Comparison of ENCODE assay signal across 19 cellular contexts in genomic region chr2:239747274-239747673, GRCh38.
"Had no signal": no experiment of that assay in that cellular context is flagged by ENCODE, and none has a peak within 500 bp of the region (broad histone marks: within the 10 kb centered on the region; RNA-seq: fewer than 3 reads in every experiment).

No MANE protein-coding gene starts in this region.

- H3K9me3 ChIP-seq: tibial artery had no signal

- H3K4me3 ChIP-seq: tibial artery had no signal

- H3K27ac ChIP-seq: tibial artery had no signal

- H3K36me3 ChIP-seq: tibial artery had no signal

- DNase-seq: activated CD4-positive, alpha-beta T cell treated with anti-CD3 and anti-CD28 coated beads for 36 hours; activated CD8-positive, alpha-beta T cell treated with anti-CD3 and anti-CD28 coated beads for 36 hours; activated naive CD4-positive, alpha-beta T cell; activated naive CD8-positive, alpha-beta T cell treated with anti-CD3 and anti-CD28 coated beads for 36 hours; activated T-cell treated with anti-CD3 and anti-CD28 coated beads, Interleukin-2, amount 50 U/mL, for 1 hour; amniotic stem cell; foreskin melanocyte; glutamatergic neuron; hippocampal formation; islet precursor cell; midbrain; stimulated activated CD4-positive, alpha-beta T cell treated with anti-CD3 and anti-CD28 coated beads, Interleukin-1b, Interleukin-23, amount 100 ng/mL, for 48 hours; stimulated activated CD8-positive, alpha-beta memory T cell treated with anti-CD3 and anti-CD28 coated beads, Interleukin-4, amount 100 ng/mL, for 48 hours; stimulated activated naive CD8-positive, alpha-beta T cell treated with anti-CD3 and anti-CD28 coated beads, Interleukin-15, Interleukin-2, amounts not matched to agents 100 U/mL and 50 U/mL, for 24 hours; T-helper 2 cell; tibial artery had no signal

- ATAC-seq: activated CD4-positive, alpha-beta T cell treated with anti-CD3 and anti-CD28 coated beads for 36 hours; activated CD8-positive, alpha-beta T cell treated with anti-CD3 and anti-CD28 coated beads for 36 hours; activated T-helper 17 cell treated with anti-CD3 and anti-CD28 coated beads, Interleukin-2, amount 50 U/mL, for 72 hours; left lobe of liver; stimulated activated naive CD8-positive, alpha-beta T cell treated with anti-CD3 and anti-CD28 coated beads, Interleukin-15, Interleukin-2, amounts not matched to agents 100 U/mL and 50 U/mL, for 24 hours; WTC11 had no signal
